10 cellular contexts compared by ENCODE assay signal in the genomic region with DNA sequence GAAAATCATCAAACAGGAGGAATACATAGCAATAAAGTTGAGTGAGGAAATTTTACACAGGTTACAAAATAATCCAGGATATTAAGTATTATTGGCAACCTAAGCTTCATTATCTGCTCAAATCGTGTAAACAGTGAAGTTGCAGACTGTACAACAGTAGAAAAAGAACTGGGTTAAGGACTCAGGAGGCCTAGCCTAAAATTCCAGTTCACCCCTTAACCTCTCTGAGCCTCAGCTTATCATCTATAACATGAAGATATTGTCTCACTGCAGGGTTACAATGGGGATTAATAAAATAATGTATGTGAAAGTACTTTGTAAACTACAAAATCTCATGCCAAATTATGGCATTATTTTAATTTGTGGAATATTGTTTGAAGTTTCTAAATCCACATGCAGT. TPM values are rescaled to one million over a fixed set of nuclear protein-coding genes. Genes with fewer than 3 reads are reported as not detected.
DNase-seq lines count a peak whose midpoint lies in the region; ATAC-seq, FAIRE-seq and TF ChIP-seq lines count a peak whose summit lies in the region.
"Had no signal": no experiment of that assay in that cellular context is flagged by ENCODE, and none has a peak within 500 bp of the region (broad histone marks: within the 10 kb centered on the region; RNA-seq: fewer than 3 reads in every experiment).

No MANE protein-coding gene starts in this region.

- DNase-seq in AG10803 (ENCODE audit: low read depth) (no peak), myocyte (ENCODE audit: low read depth) (peak; percentile 34), H54 (ENCODE audit: insufficient read length, low spot score) (no peak)
- no peak for DNase-seq in activated naive CD4-positive, alpha-beta T cell treated with anti-CD3 and anti-CD28 coated beads, Interleukin-2, amount 50 U/mL, for 72 hours (ENCODE audit: low spot score in 2 of 2)
- DNase-seq: stimulated activated CD4-positive, alpha-beta T cell treated with anti-CD3 and anti-CD28 coated beads, Interleukin-4, amount 100 ng/mL, for 4 hours had no signal

- peaks cover 3 to 15% of the 10 kb centered on the region in 2 donors for H3K36me3 Mint-ChIP-seq in activated naive CD4-positive, alpha-beta T cell treated with anti-CD3 and anti-CD28 coated beads, Interleukin-2, amount 50 U/mL, for 72 hours

- FAIRE-seq in H54 (lab: Jason Lieb, UNC) = no peak
- FAIRE-seq: bronchial epithelial cell had no signal

- TF ChIP-seq CTCF in AG10803 (conservative IDR thresholded peaks at IDR 0.05; ENCODE audit: low read length) = no peak

- no peak for TF ChIP-seq POLR2A in H54 (IDR thresholded peaks at IDR 0.05; ENCODE audit: low read depth, low read length)

- peak overlapping the region; percentile 44 to 85 for H3K27ac Mint-ChIP-seq in activated naive CD4-positive, alpha-beta T cell treated with anti-CD3 and anti-CD28 coated beads, Interleukin-2, amount 50 U/mL, for 72 hours

- ATAC-seq in GM18502 (IDR thresholded peaks at IDR 0.05; ENCODE audit: poor library complexity, unreplicated experiment) (peak; percentile 32), GM18907 (IDR thresholded peaks at IDR 0.05; ENCODE audit: unreplicated experiment) (no peak), GM19351 (IDR thresholded peaks at IDR 0.05; ENCODE audit: unreplicated experiment) (no peak), HG03108 (IDR thresholded peaks at IDR 0.05; ENCODE audit: unreplicated experiment) (no peak)
- no peak for ATAC-seq in activated naive CD4-positive, alpha-beta T cell treated with anti-CD3 and anti-CD28 coated beads, Interleukin-2, amount 50 U/mL, for 72 hours

- no peaks in the 10 kb centered on the region for H3K9me3 Mint-ChIP-seq in activated naive CD4-positive, alpha-beta T cell treated with anti-CD3 and anti-CD28 coated beads, Interleukin-2, amount 50 U/mL, for 72 hours

- peak overlapping the region; percentile 34; the same call in 1 of the 2 replicates for H3K4me3 ChIP-seq in AG10803 (ENCODE audit: low read length)

RNA-seq across cellular contexts. Expression of a gene that starts 26.0 kb away (rescaled TPM):
- total RNA-seq in activated naive CD4-positive, alpha-beta T cell treated with anti-CD3 and anti-CD28 coated beads, Interleukin-2, amount 50 U/mL, for 72 hours = 10 to 100 TPM; 35.3 to 50.1 TPM
- 13.4 and 19.9 TPM in 2 replicates for total RNA-seq in myocyte
- 5.2 TPM for polyA plus RNA-seq in myocyte (2012)
